Comparison of ENCODE assay signal across 16 cellular contexts in the genomic region with DNA sequence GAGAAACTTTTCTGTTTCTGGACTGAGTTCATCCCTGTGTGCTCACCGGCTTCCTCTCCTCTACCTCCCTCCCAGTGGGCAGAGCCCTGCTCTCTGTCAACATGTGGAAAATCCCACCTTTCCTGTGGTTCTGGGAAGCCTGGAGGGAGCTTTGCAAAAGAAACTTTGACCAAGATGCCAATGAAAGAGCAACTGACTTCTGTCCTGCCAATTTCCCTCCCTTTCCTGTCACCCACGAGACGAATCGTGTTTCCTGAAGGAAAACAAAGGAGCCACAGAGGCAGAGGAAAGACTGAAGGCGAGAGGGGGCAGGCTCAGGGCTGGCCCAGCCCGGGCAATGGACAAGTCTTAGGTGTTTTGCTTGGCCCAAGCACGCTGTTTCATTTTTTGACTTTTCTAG.
DNase-seq lines count a peak whose midpoint lies in the region; ATAC-seq and TF ChIP-seq lines count a peak whose summit lies in the region.
"Had no signal": no experiment of that assay in that cellular context is flagged by ENCODE, and none has a peak within 500 bp of the region (broad histone marks: within the 10 kb centered on the region; RNA-seq: fewer than 3 reads in every experiment).

No MANE protein-coding gene starts in this region.

- in situ Hi-C loops in G401 (cut with HindIII; ENCODE audit: low sequenced_read_pairs) = no loop called here

- peak overlapping the region; percentile 25 for H3K27ac Mint-ChIP-seq in neural progenitor cell
- H3K27ac Mint-ChIP-seq: activated CD8-positive, alpha-beta T cell treated with anti-CD3 and anti-CD28 coated beads, Interleukin-2, amount 10 ng/mL, durations not matched to agents 7 days and 5 days; activated naive CD8-positive, alpha-beta T cell treated with anti-CD3 and anti-CD28 coated beads for 36 hours had no signal

- H3K4me1 Mint-ChIP-seq in neural progenitor cell = peaks cover 16% of the 10 kb centered on the region
- H3K4me1 Mint-ChIP-seq: activated naive CD8-positive, alpha-beta T cell treated with anti-CD3 and anti-CD28 coated beads for 36 hours had no signal

- H3K4me3 ChIP-seq in left ventricle myocardium inferior (no peak overlapping the region), neural progenitor cell (no peak overlapping the region), vagina (no peak overlapping the region), H7 (ENCODE audit: insufficient read depth, low read depth, low read length) (no peak overlapping the region)
- H3K4me3 ChIP-seq: A549 had no signal

- no peak for TF ChIP-seq CTCF in left ventricle myocardium inferior (IDR thresholded peaks at IDR 0.05; ENCODE audit: borderline replicate concordance)
- TF ChIP-seq CTCF in neural progenitor cell (IDR thresholded peaks at IDR 0.05) = no peak
- no peak for TF ChIP-seq CTCF in vagina (IDR thresholded peaks at IDR 0.05)

- H3K36me3 ChIP-seq in left ventricle myocardium inferior = no peaks in the 10 kb centered on the region
- no peaks in the 10 kb centered on the region for H3K36me3 ChIP-seq in neural progenitor cell
- no peaks in the 10 kb centered on the region for H3K36me3 ChIP-seq in vagina
- no peaks in the 10 kb centered on the region for H3K36me3 ChIP-seq in H7 (replicated peaks; ENCODE audit: control insufficient read depth, insufficient read depth, low read length)
- H3K36me3 ChIP-seq: WERI-Rb-1 had no signal

- peaks cover 8% of the 10 kb centered on the region for H3F3A ChIP-seq in neural progenitor cell (ENCODE audit: low read depth)

- H3K9me3 Mint-ChIP-seq in neural progenitor cell = peaks cover 2% of the 10 kb centered on the region
- H3K9me3 Mint-ChIP-seq: activated naive CD8-positive, alpha-beta T cell treated with anti-CD3 and anti-CD28 coated beads for 36 hours; stimulated activated naive B cell treated with anti-CD40 and anti-IgM and Interleukin-4, amounts not matched to agents 10 μg/mL and 1 μg/mL and 100 μg/mL, for 72 hours had no signal

- no peak overlapping the region for H3K4me2 ChIP-seq in neural progenitor cell
- H3K4me2 ChIP-seq: A549 had no signal

- no peak overlapping the region for H3K4me3 Mint-ChIP-seq in neural progenitor cell
- H3K4me3 Mint-ChIP-seq: activated CD8-positive, alpha-beta T cell treated with anti-CD3 and anti-CD28 coated beads, Interleukin-2, amount 10 ng/mL, durations not matched to agents 7 days and 5 days; activated naive CD8-positive, alpha-beta T cell treated with anti-CD3 and anti-CD28 coated beads for 36 hours; stimulated activated naive B cell treated with anti-CD40 and anti-IgM and Interleukin-4, amounts not matched to agents 10 μg/mL and 1 μg/mL and 100 μg/mL, for 72 hours had no signal

- no peaks in the 10 kb centered on the region for H3K27me3 Mint-ChIP-seq in neural progenitor cell (ENCODE audit: insufficient read depth, low read depth)
- H3K27me3 Mint-ChIP-seq: stimulated activated naive B cell treated with anti-CD40 and anti-IgM and Interleukin-4, amounts not matched to agents 10 μg/mL and 1 μg/mL and 100 μg/mL, for 72 hours had no signal

- peak overlapping the region; percentile 62 for H3K27ac ChIP-seq in left ventricle myocardium inferior (replicated peaks)
- H3K27ac ChIP-seq in neural progenitor cell = no peak overlapping the region
- H3K27ac ChIP-seq in vagina = peak overlapping the region; percentile 9
- H3K27ac ChIP-seq: A549, WERI-Rb-1 had no signal

- no peaks in the 10 kb centered on the region for H4K20me1 ChIP-seq in neural progenitor cell (ENCODE audit: low read depth)

- H3K27me3 ChIP-seq in left ventricle myocardium inferior (ENCODE audit: low read depth) = peaks cover 34% of the 10 kb centered on the region
- H3K27me3 ChIP-seq in neural progenitor cell = no peaks in the 10 kb centered on the region
- H3K27me3 ChIP-seq in vagina = no peaks in the 10 kb centered on the region
- H3K27me3 ChIP-seq in H7 (ENCODE audit: control insufficient read depth, insufficient read depth, low read length) = no peaks in the 10 kb centered on the region

- DNase-seq in left ventricle myocardium inferior (no peak), cardiac septum (ENCODE audit: low spot score) (no peak), neural progenitor cell (ENCODE audit: low spot score) (no peak), vagina (ENCODE audit: extremely low spot score in 2 of 2) (no peak), H7 (no peak), G401 (ENCODE audit: low spot score) (no peak), medulla oblongata (ENCODE audit: extremely low spot score) (no peak)
- DNase-seq: activated CD8-positive, alpha-beta T cell treated with anti-CD3 and anti-CD28 coated beads, Interleukin-2, amount 10 ng/mL, durations not matched to agents 7 days and 5 days; activated naive CD8-positive, alpha-beta T cell treated with anti-CD3 and anti-CD28 coated beads for 36 hours; DND-41; hippocampal formation; NCI-H2227 treated with DMSO at 0.1 percent for 48 hours; stimulated activated naive B cell treated with anti-CD40 and anti-IgM and Interleukin-4, amounts not matched to agents 10 μg/mL and 1 μg/mL and 100 μg/mL, for 72 hours; WERI-Rb-1 had no signal

- ATAC-seq in esophagus mucosa = peak; percentile 42
- ATAC-seq: activated CD8-positive, alpha-beta T cell treated with anti-CD3 and anti-CD28 coated beads, Interleukin-2, amount 10 ng/mL, durations not matched to agents 7 days and 5 days; stimulated activated naive B cell treated with anti-CD40 and anti-IgM and Interleukin-4, amounts not matched to agents 10 μg/mL and 1 μg/mL and 100 μg/mL, for 72 hours had no signal

- peak overlapping the region; percentile 91 for H2AFZ ChIP-seq in neural progenitor cell (replicated peaks)

- H3K4me1 ChIP-seq in left ventricle myocardium inferior = peaks cover 14% of the 10 kb centered on the region
- peaks cover 17% of the 10 kb centered on the region for H3K4me1 ChIP-seq in neural progenitor cell
- H3K4me1 ChIP-seq in vagina = no peaks in the 10 kb centered on the region
- H3K4me1 ChIP-seq: A549 had no signal

- no peak overlapping the region for H3K9ac ChIP-seq in neural progenitor cell

- intact Hi-C loops in left ventricle myocardium inferior (cut with micrococcal nuclease) = no loop called here
- intact Hi-C loops in cardiac septum (cut with DNase I) = loop anchor here (10.0 kb wide), 1 partner anchor 87 kb away; the partner anchor contains the start of gene PLCG2
- intact Hi-C loops in vagina (cut with DNase I) = no loop called here

- H3K79me2 ChIP-seq in neural progenitor cell (ENCODE audit: low read depth) = no peaks in the 10 kb centered on the region

- no peak for TF ChIP-seq POLR2A in vagina (IDR thresholded peaks at IDR 0.05)

- H3K9me3 ChIP-seq in left ventricle myocardium inferior (replicated peaks) = no peaks in the 10 kb centered on the region
- no peaks in the 10 kb centered on the region for H3K9me3 ChIP-seq in neural progenitor cell (ENCODE audit: low read depth)
- H3K9me3 ChIP-seq in vagina = no peaks in the 10 kb centered on the region
- H3K9me3 ChIP-seq: A549 had no signal

- H3K36me3 Mint-ChIP-seq in neural progenitor cell = no peaks in the 10 kb centered on the region
- H3K36me3 Mint-ChIP-seq: activated naive CD8-positive, alpha-beta T cell treated with anti-CD3 and anti-CD28 coated beads for 36 hours had no signal
